1 cellular context compared by ENCODE assay signal in the genomic region with DNA sequence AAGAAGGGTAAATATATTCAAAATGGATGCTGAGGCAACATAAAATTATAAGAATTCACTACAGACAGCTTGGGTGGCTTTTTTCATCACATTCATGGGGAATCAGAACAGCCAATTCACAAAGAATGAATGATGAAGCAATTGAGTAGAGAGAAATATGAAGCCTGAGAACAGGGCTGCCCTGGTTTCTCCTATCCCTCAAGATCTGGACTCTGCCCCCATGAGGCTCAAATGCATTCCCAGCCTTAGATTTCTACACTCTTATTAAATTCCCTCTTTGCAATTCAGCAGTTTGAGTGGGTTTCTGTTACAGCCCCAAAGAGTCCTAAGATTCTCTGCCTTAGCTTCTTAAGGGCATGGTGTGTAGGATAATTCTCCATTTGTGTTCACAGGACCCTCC.
TF ChIP-seq lines count a peak whose summit lies in the region.

No MANE protein-coding gene starts in this region.

TF ChIP-seq in H1, 55 proteins besides CTCF, POLR2A, EP300 and RAD21 (continued from another document):
- no peak for TF ChIP-seq HDAC6 (IDR thresholded peaks at IDR 0.05; ENCODE audit: low read depth, low read length)
- TF ChIP-seq MAFK (IDR thresholded peaks at IDR 0.05; ENCODE audit: low read depth, low read length), result no peak
- TF ChIP-seq NRF1 (IDR thresholded peaks at IDR 0.05; ENCODE audit: low read depth, low read length), result no peak
- no peak for TF ChIP-seq TBP (IDR thresholded peaks at IDR 0.05; ENCODE audit: low read depth, low read length)
- TF ChIP-seq SIRT6 (IDR thresholded peaks at IDR 0.05; ENCODE audit: low read length), result no peak
- TF ChIP-seq SRF (IDR thresholded peaks at IDR 0.05; ENCODE audit: low read depth, low read length), result no peak
- no peak for TF ChIP-seq POU5F1 (IDR thresholded peaks at IDR 0.05; ENCODE audit: low read depth, low read length)
- no peak for TF ChIP-seq TEAD4 (IDR thresholded peaks at IDR 0.05; ENCODE audit: low read depth, low read length)
- no peak for TF ChIP-seq CBX8 (IDR thresholded peaks at IDR 0.05; ENCODE audit: borderline replicate concordance, low read depth, low read length)
- TF ChIP-seq BRCA1 (IDR thresholded peaks at IDR 0.05; ENCODE audit: low read depth, low read length), result no peak
- TF ChIP-seq KDM1A (IDR thresholded peaks at IDR 0.05; ENCODE audit: borderline replicate concordance, low read length), result no peak
- TF ChIP-seq JUND (IDR thresholded peaks at IDR 0.05; ENCODE audit: low read length), result no peak
- TF ChIP-seq RFX5 (IDR thresholded peaks at IDR 0.05; ENCODE audit: borderline replicate concordance, low read depth, low read length), result no peak
- TF ChIP-seq RXRA (IDR thresholded peaks at IDR 0.05; ENCODE audit: insufficient read depth, low read depth, low read length), result no peak
- no peak for TF ChIP-seq CTBP2 (IDR thresholded peaks at IDR 0.05; ENCODE audit: borderline replicate concordance, insufficient read depth, insufficient read length, low read length)
- no peak for TF ChIP-seq SP1 (IDR thresholded peaks at IDR 0.05; ENCODE audit: low read depth, low read length)
- no peak for TF ChIP-seq EGR1 (IDR thresholded peaks at IDR 0.05; ENCODE audit: borderline replicate concordance, low read depth, low read length)
TF ChIP-seq in H1: peak in this region for 0.
